In the genomic region with DNA sequence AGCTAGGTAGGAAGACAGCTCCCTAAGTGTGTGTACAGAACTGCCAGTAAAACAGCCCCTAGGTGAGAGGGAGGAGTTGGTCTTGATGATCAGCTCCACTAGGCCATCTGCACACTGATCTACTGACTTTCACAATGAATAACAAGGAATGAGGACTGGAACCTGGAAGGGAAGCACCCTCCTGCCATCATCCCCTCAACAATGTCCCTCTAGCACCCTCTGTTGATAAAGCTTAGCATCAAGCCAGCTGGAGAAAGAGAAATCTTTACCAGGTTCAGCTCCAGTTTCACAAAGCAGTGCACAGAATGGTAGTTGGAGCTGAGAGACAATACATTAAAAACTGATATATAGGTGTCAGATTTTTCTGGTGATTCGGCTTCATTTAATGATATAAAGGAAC, we compare ENCODE assay signal across 8 cellular contexts. TPM values are rescaled to one million over a fixed set of nuclear protein-coding genes. Genes with fewer than 3 reads are reported as not detected.
A peak's percentile ranks its signal among the peaks of the same experiment; 100 is the strongest.
DNase-seq lines count a peak whose midpoint lies in the region; ATAC-seq and TF ChIP-seq lines count a peak whose summit lies in the region.

No MANE protein-coding gene starts in this region.

- no peaks in the 10 kb centered on the region for H3K9me3 ChIP-seq in NT2/D1 (ENCODE audit: insufficient read depth, low read length)

- no peaks in the 10 kb centered on the region for H3K27me3 ChIP-seq in NT2/D1 (ENCODE audit: insufficient read depth, insufficient read length)

- DNase-seq in ELF-1 (ENCODE audit: low read depth, low spot score) (peak; percentile 57), NT2/D1 (ENCODE audit: low read depth, low spot score) (peak; percentile 36), fibroblast of the aortic adventitia (ENCODE audit: low read depth) (peak; percentile 75), UCSD-AML1 (lab: John Stamatoyannopoulos, UW; ENCODE audit: unreplicated experiment) (no peak)
- DNase-seq in activated CD4-positive, CD25-positive, alpha-beta regulatory T cell treated with anti-CD3 and anti-CD28 coated beads, Interleukin-2, amount 50 U/mL, for 72 hours, result no peak

- TF ChIP-seq CTCF in fibroblast of the aortic adventitia (IDR thresholded peaks at IDR 0.05; ENCODE audit: insufficient read depth, low read length), result peak; percentile 81

- no peak overlapping the region for H3K4me3 ChIP-seq in NT2/D1 (ENCODE audit: insufficient read length, low read depth)
- no peak overlapping the region for H3K4me3 ChIP-seq in fibroblast of the aortic adventitia (ENCODE audit: low read depth, low read length)

- H3K9ac ChIP-seq in NT2/D1 (ENCODE audit: insufficient read length, low read depth), result no peak overlapping the region

- no peaks in the 10 kb centered on the region for H3K36me3 ChIP-seq in NT2/D1 (ENCODE audit: insufficient read depth, insufficient read length, low read length)

- ATAC-seq in HG02798 (IDR thresholded peaks at IDR 0.05; ENCODE audit: poor library complexity, unreplicated experiment) (peak; percentile 76), GM18520 (IDR thresholded peaks at IDR 0.05; ENCODE audit: unreplicated experiment) (no peak), GM21390 (IDR thresholded peaks at IDR 0.05; ENCODE audit: unreplicated experiment) (no peak)

- no peaks in the 10 kb centered on the region for H3K4me1 ChIP-seq in NT2/D1 (ENCODE audit: insufficient read depth, insufficient read length)

RNA-seq across cellular contexts. Expression of a gene that starts 57.2 kb away (rescaled TPM):
- 6.5 and 7.9 TPM in 2 replicates for total RNA-seq in fibroblast of the aortic adventitia (ENCODE audit: low replicate concordance)

Comparison
In these comparisons a context has a peak if more than half of its experiments do, and no peak if none do; other contexts are left out.
1. DNase-seq: peak in ELF-1 (single experiment), NT2/D1 (single experiment) and fibroblast of the aortic adventitia (single experiment); none in UCSD-AML1 (single experiment) and activated CD4-positive, CD25-positive, alpha-beta regulatory T cell treated with anti-CD3 and anti-CD28 coated beads, Interleukin-2, amount 50 U/mL, for 72 hours (single experiment).